12 cellular contexts compared by ENCODE assay signal in genomic region chr1:21263052-21263429, GRCh38. TPM values are rescaled to one million over a fixed set of nuclear protein-coding genes. Genes with fewer than 3 reads are reported as not detected.
DNase-seq lines count a peak whose midpoint lies in the region; ATAC-seq, FAIRE-seq and TF ChIP-seq lines count a peak whose summit lies in the region.
"Had no signal": no experiment of that assay in that cellular context is flagged by ENCODE, and none has a peak within 500 bp of the region (broad histone marks: within the 10 kb centered on the region; RNA-seq: fewer than 3 reads in every experiment).

No MANE protein-coding gene starts in this region.

- ATAC-seq in stimulated activated naive CD8-positive, alpha-beta T cell treated with anti-CD3 and anti-CD28 coated beads, Interleukin-15, Interleukin-2, amounts not matched to agents 100 U/mL and 50 U/mL, for 24 hours: no peak
- no peak for ATAC-seq in pancreas
- ATAC-seq in GM21737 (IDR thresholded peaks at IDR 0.05; ENCODE audit: unreplicated experiment): no peak
- ATAC-seq: T-helper 17 cell had no signal

- H3K27ac Mint-ChIP-seq in stimulated activated naive CD8-positive, alpha-beta T cell treated with anti-CD3 and anti-CD28 coated beads, Interleukin-15, Interleukin-2, amounts not matched to agents 100 ng/mL and 50 ng/mL, for 24 hours: peak overlapping the region; percentile 93

- FAIRE-seq in pancreas (lab: Jason Lieb, UNC): no peak

- peaks cover 69% of the 10 kb centered on the region for H3K36me3 Mint-ChIP-seq in stimulated activated naive CD8-positive, alpha-beta T cell treated with anti-CD3 and anti-CD28 coated beads, Interleukin-15, Interleukin-2, amounts not matched to agents 100 ng/mL and 50 ng/mL, for 24 hours (ENCODE audit: low read depth)

- H3K36me3 ChIP-seq in esophagus (ENCODE audit: control insufficient read depth in 2 of 2, insufficient read depth in 2 of 2, low read length in 1 of 2) (peaks cover 0 to 6% of the 10 kb centered on the region in 2 donors), pancreas (peaks cover 0 to 8% (median 0%) of the 10 kb centered on the region in 3 donors)

- intact Hi-C loops in pancreas (cut with DNase I): loop anchor here in 1 of 3 donors (10.0 kb wide), 1 partner anchor 72 kb away; no protein-coding TSS in a partner anchor

- peak overlapping the region; percentile 68 to 76 for H3K27ac ChIP-seq in esophagus (ENCODE audit: low read depth in 2 of 2, low read length in 1 of 2)
- H3K27ac ChIP-seq in pancreas: peak overlapping the region; percentile 75 to 90 (median 88)

- no peak for TF ChIP-seq CTCF in pancreas (IDR thresholded peaks at IDR 0.05)

- 72 to 81% methylated on average over 10 of the region's 10 CpGs for WGBS in esophagus, 2 donors
- WGBS in pancreas, 2 donors: 61 to 62% methylated on average over 10 of the region's 10 CpGs

- no peak for DNase-seq in stimulated activated naive CD8-positive, alpha-beta T cell treated with anti-CD3 and anti-CD28 coated beads, Interleukin-15, Interleukin-2, amounts not matched to agents 100 U/mL and 50 U/mL, for 24 hours
- DNase-seq in pancreas (no peak), NCI-H1092 treated with DMSO at 0.1 percent for 48 hours (lab: John Stamatoyannopoulos, UW) (no peak), ecto neural progenitor cell (ENCODE audit: low spot score) (no peak), NCI-H1048 (lab: John Stamatoyannopoulos, UW) (no peak)
- DNase-seq: COR-L47, immature natural killer cell, NCI-H748 treated with DMSO at 0.1 percent for 48 hours, T-helper 17 cell had no signal

- H3K4me3 ChIP-seq in esophagus (ENCODE audit: low read depth in 1 of 2, low read length in 2 of 2) (no peak overlapping the region), pancreas (no peak overlapping the region)

- H3K4me1 ChIP-seq in esophagus (ENCODE audit: control insufficient read depth in 2 of 2, insufficient read depth in 2 of 2, low read length in 1 of 2) (peaks cover 4 to 20% of the 10 kb centered on the region in 2 donors), pancreas (peaks cover 23 to 36% (median 26%) of the 10 kb centered on the region in 3 donors)

- H3K4me1 Mint-ChIP-seq in stimulated activated naive CD8-positive, alpha-beta T cell treated with anti-CD3 and anti-CD28 coated beads, Interleukin-15, Interleukin-2, amounts not matched to agents 100 ng/mL and 50 ng/mL, for 24 hours (ENCODE audit: low read depth): peaks cover 55% of the 10 kb centered on the region

- no peaks in the 10 kb centered on the region for H3K9me3 Mint-ChIP-seq in stimulated activated naive CD8-positive, alpha-beta T cell treated with anti-CD3 and anti-CD28 coated beads, Interleukin-15, Interleukin-2, amounts not matched to agents 100 ng/mL and 50 ng/mL, for 24 hours
- H3K9me3 Mint-ChIP-seq: immature natural killer cell had no signal

- H3K4me3 Mint-ChIP-seq in stimulated activated naive CD8-positive, alpha-beta T cell treated with anti-CD3 and anti-CD28 coated beads, Interleukin-15, Interleukin-2, amounts not matched to agents 100 ng/mL and 50 ng/mL, for 24 hours: no peak overlapping the region
- H3K4me3 Mint-ChIP-seq: immature natural killer cell had no signal

- H3K27me3 Mint-ChIP-seq in stimulated activated naive CD8-positive, alpha-beta T cell treated with anti-CD3 and anti-CD28 coated beads, Interleukin-15, Interleukin-2, amounts not matched to agents 100 ng/mL and 50 ng/mL, for 24 hours: no peaks in the 10 kb centered on the region
- H3K27me3 Mint-ChIP-seq: T-helper 17 cell had no signal

- H3K27me3 ChIP-seq in esophagus (ENCODE audit: control insufficient read depth in 1 of 2, insufficient read depth in 2 of 2, low read length in 2 of 2) (no peaks in the 10 kb centered on the region), pancreas (no peaks in the 10 kb centered on the region)

- no peaks in the 10 kb centered on the region for H3K9me3 ChIP-seq in esophagus (ENCODE audit: control insufficient read depth in 2 of 2, insufficient read depth in 1 of 2, low read depth in 1 of 2, low read length in 1 of 2)
- H3K9me3 ChIP-seq in pancreas: no peaks in the 10 kb centered on the region

RNA-seq across cellular contexts. Expression of gene ECE1, which starts 27.2 kb away (rescaled TPM):
- polyA plus RNA-seq in esophagus (10 to 100 TPM; 12.4 to 14.2 TPM), pancreas (10 to 100 TPM; 38.1 to 59.8 TPM)
- total RNA-seq in pancreas: 100 to 1,000 TPM in 2 of 6 donors, 10 to 100 TPM in 4; 68.4 to 141 (median 89.1) TPM
